Comparison of ENCODE assay signal across 38 cellular contexts in the genomic region with DNA sequence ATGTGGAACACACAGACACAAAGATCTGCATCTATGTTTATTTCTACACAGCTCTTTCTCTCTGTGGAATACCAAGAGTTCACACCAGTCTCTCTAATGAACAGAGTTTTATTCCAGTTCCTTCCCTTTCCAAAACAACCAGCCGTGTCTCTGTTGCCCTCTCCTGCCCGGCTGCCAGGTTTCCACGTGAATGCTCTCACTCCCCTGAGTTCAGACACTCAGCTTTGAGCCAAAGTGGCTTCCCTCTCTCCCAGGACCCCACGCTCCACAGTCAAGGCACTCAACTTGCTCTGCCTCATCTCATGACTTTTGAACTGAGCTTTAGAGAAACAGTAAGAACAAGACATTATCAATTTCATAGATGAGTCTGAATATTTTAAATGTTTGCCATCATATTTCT.
"Had no signal": no experiment of that assay in that cellular context is flagged by ENCODE, and none has a peak within 500 bp of the region (broad histone marks: within the 10 kb centered on the region; RNA-seq: fewer than 3 reads in every experiment).

No MANE protein-coding gene starts in this region.

- H3K9me3 Mint-ChIP-seq: activated naive CD4-positive, alpha-beta T cell treated with anti-CD3 and anti-CD28 coated beads for 36 hours; activated naive CD4-positive, alpha-beta T cell treated with anti-CD3 and anti-CD28 coated beads, Interleukin-2, amount 10 ng/mL, durations not matched to agents 7 days and 5 days; activated naive CD4-positive, alpha-beta T cell treated with anti-CD3 and anti-CD28 coated beads, Interleukin-2, amount 50 U/mL, for 24 hours; activated naive CD4-positive, alpha-beta T cell treated with anti-CD3 and anti-CD28 coated beads, Interleukin-2, amount 50 U/mL, for 72 hours; activated naive CD8-positive, alpha-beta T cell treated with anti-CD3 and anti-CD28 coated beads for 36 hours; activated naive CD8-positive, alpha-beta T cell treated with anti-CD3 and anti-CD28 coated beads, Interleukin-2, amount 10 ng/mL, durations not matched to agents 7 days and 5 days; activated naive CD8-positive, alpha-beta T cell treated with anti-CD3 and anti-CD28 coated beads, Interleukin-2, amount 50 U/mL, for 24 hours; activated T-cell treated with anti-CD3 and anti-CD28 coated beads, Interleukin-2, amount 50 U/mL, for 24 hours; activated T-cell treated with anti-CD3 and anti-CD28 coated beads, Interleukin-2, amount 50 U/mL, for 4 hours; activated T-helper 1 cell treated with anti-CD3 and anti-CD28 coated beads, Interleukin-12 subunit alpha, Interleukin-12 subunit beta, Interleukin-2, Interleukin-4 antibody, amounts not matched to agents 30 ng/mL and 10 ng/mL and 1 ng/mL, durations not matched to agents 14 hours and 24 hours and 36 hours; activated T-helper 17 cell treated with anti-CD3 and anti-CD28 coated beads, Interleukin-2, amount 50 U/mL, for 72 hours; activated T-helper 2 cell treated with anti-CD3 and anti-CD28 coated beads, Interferon-gamma antibody, Interleukin-2, Interleukin-4, amounts not matched to agents 10 μg/mL and 5 μg/mL and 100 μg/mL, durations not matched to agents 14 hours and 24 hours and 36 hours; brain; central memory CD8-positive, alpha-beta T cell had no signal

- H3K27me3 ChIP-seq: adrenal gland, ascending aorta, body of pancreas, brain microvascular endothelial cell, breast epithelium, cardiac muscle cell had no signal

- H3K27ac Mint-ChIP-seq: activated naive CD4-positive, alpha-beta T cell treated with anti-CD3 and anti-CD28 coated beads for 36 hours; activated naive CD4-positive, alpha-beta T cell treated with anti-CD3 and anti-CD28 coated beads, Interleukin-2, amount 10 ng/mL, durations not matched to agents 7 days and 5 days; activated naive CD4-positive, alpha-beta T cell treated with anti-CD3 and anti-CD28 coated beads, Interleukin-2, amount 50 U/mL, for 24 hours; activated naive CD4-positive, alpha-beta T cell treated with anti-CD3 and anti-CD28 coated beads, Interleukin-2, amount 50 U/mL, for 72 hours; activated naive CD8-positive, alpha-beta T cell; activated naive CD8-positive, alpha-beta T cell treated with anti-CD3 and anti-CD28 coated beads for 36 hours; activated naive CD8-positive, alpha-beta T cell treated with anti-CD3 and anti-CD28 coated beads, Interleukin-2, amount 10 ng/mL, durations not matched to agents 7 days and 5 days; activated naive CD8-positive, alpha-beta T cell treated with anti-CD3 and anti-CD28 coated beads, Interleukin-2, amount 50 U/mL, for 24 hours; activated T-cell treated with anti-CD3 and anti-CD28 coated beads, Interleukin-2, amount 50 U/mL, for 24 hours; activated T-helper 1 cell treated with anti-CD3 and anti-CD28 coated beads, Interleukin-12 subunit alpha, Interleukin-12 subunit beta, Interleukin-2, Interleukin-4 antibody, amounts not matched to agents 30 ng/mL and 10 ng/mL and 1 ng/mL, durations not matched to agents 14 hours and 24 hours and 36 hours; activated T-helper 17 cell treated with anti-CD3 and anti-CD28 coated beads, Interleukin-2, amount 50 U/mL, for 72 hours; activated T-helper 2 cell treated with anti-CD3 and anti-CD28 coated beads, Interferon-gamma antibody, Interleukin-2, Interleukin-4, amounts not matched to agents 10 μg/mL and 5 μg/mL and 100 μg/mL, durations not matched to agents 14 hours and 24 hours and 36 hours; brain had no signal

- ATAC-seq: activated naive CD4-positive, alpha-beta T cell treated with anti-CD3 and anti-CD28 coated beads, Interleukin-2, amount 50 U/mL, for 72 hours; activated naive CD8-positive, alpha-beta T cell treated with anti-CD3 and anti-CD28 coated beads, Interleukin-2, amount 50 U/mL, for 24 hours; activated T-cell treated with anti-CD3 and anti-CD28 coated beads, Interleukin-2, amount 50 U/mL, for 4 hours; activated T-helper 17 cell treated with anti-CD3 and anti-CD28 coated beads, Interleukin-2, amount 50 U/mL, for 72 hours; body of pancreas had no signal

- H3K27me3 Mint-ChIP-seq: activated naive CD4-positive, alpha-beta T cell treated with anti-CD3 and anti-CD28 coated beads, Interleukin-2, amount 10 ng/mL, durations not matched to agents 7 days and 5 days; activated naive CD4-positive, alpha-beta T cell treated with anti-CD3 and anti-CD28 coated beads, Interleukin-2, amount 50 U/mL, for 24 hours; activated naive CD8-positive, alpha-beta T cell; activated naive CD8-positive, alpha-beta T cell treated with anti-CD3 and anti-CD28 coated beads for 36 hours; activated naive CD8-positive, alpha-beta T cell treated with anti-CD3 and anti-CD28 coated beads, Interleukin-2, amount 10 ng/mL, durations not matched to agents 7 days and 5 days; activated naive CD8-positive, alpha-beta T cell treated with anti-CD3 and anti-CD28 coated beads, Interleukin-2, amount 50 U/mL, for 24 hours; activated T-cell treated with anti-CD3 and anti-CD28 coated beads, Interleukin-2, amount 50 U/mL, for 24 hours; activated T-helper 17 cell treated with anti-CD3 and anti-CD28 coated beads, Interleukin-2, amount 50 U/mL, for 72 hours; central memory CD8-positive, alpha-beta T cell had no signal

- H3K27ac ChIP-seq: adrenal gland, ascending aorta, body of pancreas, brain microvascular endothelial cell, breast epithelium, cardiac muscle cell had no signal

- H3K36me3 ChIP-seq: adrenal gland, ascending aorta, brain microvascular endothelial cell, breast epithelium, cardiac muscle cell had no signal

- H3K4me1 ChIP-seq: adrenal gland, ascending aorta, body of pancreas, breast epithelium had no signal

- H3K4me1 Mint-ChIP-seq: activated naive CD4-positive, alpha-beta T cell treated with anti-CD3 and anti-CD28 coated beads, Interleukin-2, amount 10 ng/mL, durations not matched to agents 7 days and 5 days; activated naive CD4-positive, alpha-beta T cell treated with anti-CD3 and anti-CD28 coated beads, Interleukin-2, amount 50 U/mL, for 24 hours; activated naive CD8-positive, alpha-beta T cell treated with anti-CD3 and anti-CD28 coated beads, Interleukin-2, amount 10 ng/mL, durations not matched to agents 7 days and 5 days; activated naive CD8-positive, alpha-beta T cell treated with anti-CD3 and anti-CD28 coated beads, Interleukin-2, amount 50 U/mL, for 24 hours had no signal

- H3K9me3 ChIP-seq: adrenal gland, ascending aorta, body of pancreas, breast epithelium had no signal

- H3K36me3 Mint-ChIP-seq: activated naive CD4-positive, alpha-beta T cell treated with anti-CD3 and anti-CD28 coated beads, Interleukin-2, amount 10 ng/mL, durations not matched to agents 7 days and 5 days; activated naive CD4-positive, alpha-beta T cell treated with anti-CD3 and anti-CD28 coated beads, Interleukin-2, amount 50 U/mL, for 24 hours; activated naive CD4-positive, alpha-beta T cell treated with anti-CD3 and anti-CD28 coated beads, Interleukin-2, amount 50 U/mL, for 72 hours; activated naive CD8-positive, alpha-beta T cell; activated naive CD8-positive, alpha-beta T cell treated with anti-CD3 and anti-CD28 coated beads for 36 hours; activated naive CD8-positive, alpha-beta T cell treated with anti-CD3 and anti-CD28 coated beads, Interleukin-2, amount 10 ng/mL, durations not matched to agents 7 days and 5 days; brain had no signal

- H3K4me3 ChIP-seq: adrenal gland, ascending aorta, body of pancreas, breast epithelium, cardiac muscle cell had no signal

- DNase-seq: activated effector memory CD4-positive, alpha-beta T cell treated with anti-CD3 and anti-CD28 coated beads, Interleukin-2, amount 50 U/mL, for 16 hours; activated effector memory CD4-positive, alpha-beta T cell treated with Interleukin-2 at 50 U/mL for 16 hours; activated gamma-delta T cell; activated gamma-delta T cell treated with Interleukin-2 at 50 U/mL for 16 hours; activated naive CD4-positive, alpha-beta T cell; activated naive CD4-positive, alpha-beta T cell treated with anti-CD3 and anti-CD28 coated beads for 36 hours; activated naive CD4-positive, alpha-beta T cell treated with anti-CD3 and anti-CD28 coated beads, Interleukin-2, amount 10 ng/mL, durations not matched to agents 7 days and 5 days; activated naive CD4-positive, alpha-beta T cell treated with anti-CD3 and anti-CD28 coated beads, Interleukin-2, amount 50 U/mL, for 16 hours; activated naive CD4-positive, alpha-beta T cell treated with Interleukin-2 at 50 U/mL for 16 hours; activated naive CD8-positive, alpha-beta T cell treated with anti-CD3 and anti-CD28 coated beads for 36 hours; activated naive CD8-positive, alpha-beta T cell treated with anti-CD3 and anti-CD28 coated beads, Interleukin-2, amount 10 ng/mL, durations not matched to agents 7 days and 5 days; activated naive CD8-positive, alpha-beta T cell treated with anti-CD3 and anti-CD28 coated beads, Interleukin-2, amount 50 U/mL, for 24 hours; activated T-cell treated with anti-CD3 and anti-CD28 coated beads for 4 hours; activated T-cell treated with anti-CD3 and anti-CD28 coated beads, Interleukin-2, amount 50 U/mL, for 1 hour; activated T-cell treated with anti-CD3 and anti-CD28 coated beads, Interleukin-2, amount 50 U/mL, for 24 hours; activated T-cell treated with anti-CD3 and anti-CD28 coated beads, Interleukin-2, amount 50 U/mL, for 4 hours; activated T-cell treated with anti-CD3 and anti-CD28 coated beads, Interleukin-2, amount 50 U/mL, for 48 hours; adrenal gland; amniotic stem cell; amygdala; anterior cingulate cortex; aorta; body of pancreas; brain microvascular endothelial cell; caudate nucleus; central memory CD4-positive, alpha-beta T cell; cerebellar nuclear complex had no signal

- H3K4me3 Mint-ChIP-seq: activated naive CD4-positive, alpha-beta T cell treated with anti-CD3 and anti-CD28 coated beads for 36 hours; activated naive CD4-positive, alpha-beta T cell treated with anti-CD3 and anti-CD28 coated beads, Interleukin-2, amount 10 ng/mL, durations not matched to agents 7 days and 5 days; activated naive CD4-positive, alpha-beta T cell treated with anti-CD3 and anti-CD28 coated beads, Interleukin-2, amount 50 U/mL, for 24 hours; activated naive CD8-positive, alpha-beta T cell; activated naive CD8-positive, alpha-beta T cell treated with anti-CD3 and anti-CD28 coated beads for 36 hours; activated naive CD8-positive, alpha-beta T cell treated with anti-CD3 and anti-CD28 coated beads, Interleukin-2, amount 10 ng/mL, durations not matched to agents 7 days and 5 days; activated naive CD8-positive, alpha-beta T cell treated with anti-CD3 and anti-CD28 coated beads, Interleukin-2, amount 50 U/mL, for 24 hours; activated T-cell treated with anti-CD3 and anti-CD28 coated beads, Interleukin-2, amount 50 U/mL, for 24 hours; activated T-cell treated with anti-CD3 and anti-CD28 coated beads, Interleukin-2, amount 50 U/mL, for 4 hours; activated T-helper 1 cell treated with anti-CD3 and anti-CD28 coated beads, Interleukin-12 subunit alpha, Interleukin-12 subunit beta, Interleukin-2, Interleukin-4 antibody, amounts not matched to agents 30 ng/mL and 10 ng/mL and 1 ng/mL, durations not matched to agents 14 hours and 24 hours and 36 hours; activated T-helper 17 cell treated with anti-CD3 and anti-CD28 coated beads, Interleukin-2, amount 50 U/mL, for 72 hours; brain; central memory CD8-positive, alpha-beta T cell had no signal
